Comparison of ENCODE assay signal across 17 cellular contexts in genomic region chr7:110084177-110084807, GRCh38.
"Had no signal": no experiment of that assay in that cellular context is flagged by ENCODE, and none has a peak within 500 bp of the region (broad histone marks: within the 10 kb centered on the region; RNA-seq: fewer than 3 reads in every experiment).

No MANE protein-coding gene starts in this region.

- H3K27me3 ChIP-seq: breast epithelium, right atrium auricular region had no signal

- H3K4me3 Mint-ChIP-seq: nephron progenitor cell; stimulated activated naive CD8-positive, alpha-beta T cell treated with anti-CD3 and anti-CD28 coated beads, Interleukin-15, Interleukin-2, amounts not matched to agents 100 ng/mL and 50 ng/mL, for 24 hours; type B pancreatic cell had no signal

- H3K27me3 Mint-ChIP-seq: stimulated activated naive CD8-positive, alpha-beta T cell treated with anti-CD3 and anti-CD28 coated beads, Interleukin-15, Interleukin-2, amounts not matched to agents 100 ng/mL and 50 ng/mL, for 24 hours; type B pancreatic cell had no signal

- H3K9me3 ChIP-seq: breast epithelium, prostate gland, right atrium auricular region had no signal

- H3K27ac Mint-ChIP-seq: nephron progenitor cell; stimulated activated naive CD8-positive, alpha-beta T cell treated with anti-CD3 and anti-CD28 coated beads, Interleukin-15, Interleukin-2, amounts not matched to agents 100 ng/mL and 50 ng/mL, for 24 hours; type B pancreatic cell had no signal

- ATAC-seq: esophagus mucosa, left cardiac atrium had no signal

- H3K4me3 ChIP-seq: breast epithelium, prostate gland, right atrium auricular region had no signal

- H3K36me3 Mint-ChIP-seq: type B pancreatic cell had no signal

- H3K9me3 Mint-ChIP-seq: stimulated activated naive CD8-positive, alpha-beta T cell treated with anti-CD3 and anti-CD28 coated beads, Interleukin-15, Interleukin-2, amounts not matched to agents 100 ng/mL and 50 ng/mL, for 24 hours; type B pancreatic cell had no signal

- H3K36me3 ChIP-seq: breast epithelium, prostate gland, right atrium auricular region, WERI-Rb-1 had no signal

- DNase-seq: activated CD4-positive, alpha-beta T cell treated with anti-CD3 and anti-CD28 coated beads for 1 hour; activated CD8-positive, alpha-beta memory T cell treated with anti-CD3 and anti-CD28 coated beads for 24 hours; activated CD8-positive, alpha-beta memory T cell treated with anti-CD3 and anti-CD28 coated beads, Interleukin-2, amount 50 U/mL, for 48 hours; activated effector memory CD4-positive, alpha-beta T cell treated with anti-CD3 and anti-CD28 coated beads, Interleukin-2, amount 50 U/mL, for 16 hours; activated naive CD4-positive, alpha-beta T cell treated with anti-CD3 and anti-CD28 coated beads, Interleukin-2, amount 50 U/mL, for 16 hours; activated T-cell treated with anti-CD3 and anti-CD28 coated beads, Interleukin-2, amount 50 U/mL, for 48 hours; effector CD8-positive, alpha-beta T cell; left cardiac atrium; midbrain; nephron progenitor cell; WERI-Rb-1 had no signal

- H3K4me1 Mint-ChIP-seq: nephron progenitor cell had no signal

- H3K4me1 ChIP-seq: breast epithelium, prostate gland, right atrium auricular region had no signal

- H3K27ac ChIP-seq: breast epithelium, prostate gland, right atrium auricular region, WERI-Rb-1 had no signal
